22 cellular contexts compared by ENCODE assay signal in the genomic region with DNA sequence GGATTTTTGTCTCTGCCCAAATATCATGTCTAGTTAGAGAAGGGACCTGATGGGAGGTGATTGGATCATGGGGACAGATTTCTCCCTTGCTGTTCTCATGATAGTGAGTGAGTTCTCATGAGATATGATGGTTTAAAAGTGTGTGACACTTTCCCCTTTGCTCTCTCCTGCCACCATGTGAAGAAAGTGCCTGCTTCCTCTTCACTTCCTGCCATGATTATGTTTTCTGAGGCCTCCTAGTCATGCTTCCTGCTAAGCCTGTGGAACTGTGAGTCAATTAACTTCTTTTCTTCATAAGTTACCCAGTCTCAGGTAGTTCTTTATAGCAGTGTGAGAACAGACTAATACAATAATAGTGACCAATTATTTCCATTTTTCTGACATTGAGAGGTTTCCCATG.
DNase-seq lines count a peak whose midpoint lies in the region; ATAC-seq, FAIRE-seq and TF ChIP-seq lines count a peak whose summit lies in the region.
"Had no signal": no experiment of that assay in that cellular context is flagged by ENCODE, and none has a peak within 500 bp of the region (broad histone marks: within the 10 kb centered on the region; RNA-seq: fewer than 3 reads in every experiment).

No MANE protein-coding gene starts in this region.

- DNase-seq in SIG-M5 treated with dmso at 0.1 percent for 504 hours (lab: John Stamatoyannopoulos, UW; ENCODE audit: unreplicated experiment) (peak; percentile 17), SIG-M5 (lab: John Stamatoyannopoulos, UW) (no peak), MV-4-11 (lab: John Stamatoyannopoulos, UW) (peak; percentile 40), RWPE2 (ENCODE audit: low spot score) (no peak), memory B cell (ENCODE audit: low spot score in 2 of 2) (no peak), pons (ENCODE audit: low spot score) (no peak), H54 (ENCODE audit: insufficient read length, low spot score) (no peak), NCI-H82 treated with DMSO at 0.1 percent for 48 hours (lab: John Stamatoyannopoulos, UW; ENCODE audit: unreplicated experiment) (no peak)
- DNase-seq: DMS79 treated with DMSO at 0.1 percent for 48 hours, GOT3, NCI-H1048, NCI-H1436 treated with DMSO at 0.1 percent for 48 hours, NCI-H2081, NCI-H774, OCI-M1 had no signal

- TF ChIP-seq CTCF in RWPE2 (IDR thresholded peaks at IDR 0.05; ENCODE audit: poor library complexity, severe bottlenecking): peak; percentile 6

- no peak overlapping the region for H3K4me3 ChIP-seq in RWPE2 (ENCODE audit: severe bottlenecking)
- H3K4me3 ChIP-seq: BLaER1 treated with 17β-estradiol and CSF1 and Interleukin-3, amounts not matched to agents 10 nM and 100 nM; GM12878 had no signal

- H3K4me1 ChIP-seq in RWPE2 (ENCODE audit: insufficient read depth, poor library complexity, severe bottlenecking): no peaks in the 10 kb centered on the region

- no peaks in the 10 kb centered on the region for H3K36me3 ChIP-seq in RWPE2 (ENCODE audit: low read depth)
- H3K36me3 ChIP-seq: BLaER1 treated with 17β-estradiol and CSF1 and Interleukin-3, amounts not matched to agents 10 nM and 100 nM had no signal

- no peaks in the 10 kb centered on the region for H3K36me3 Mint-ChIP-seq in memory B cell
- H3K36me3 Mint-ChIP-seq: IgD-negative memory B cell had no signal

- no peak overlapping the region for H3K4me3 Mint-ChIP-seq in memory B cell
- H3K4me3 Mint-ChIP-seq: IgD-negative memory B cell had no signal

- peaks cover 11% of the 10 kb centered on the region for H3K4me1 Mint-ChIP-seq in memory B cell

- H3K9me3 ChIP-seq in RWPE2 (ENCODE audit: severe bottlenecking): no peaks in the 10 kb centered on the region
- H3K9me3 ChIP-seq: BLaER1 treated with 17β-estradiol and CSF1 and Interleukin-3, amounts not matched to agents 10 nM and 100 nM had no signal

- H3K27me3 ChIP-seq in RWPE2 (ENCODE audit: insufficient read depth, poor library complexity, severe bottlenecking): no peaks in the 10 kb centered on the region
- H3K27me3 ChIP-seq: BLaER1 treated with 17β-estradiol and CSF1 and Interleukin-3, amounts not matched to agents 10 nM and 100 nM had no signal

- no peak for FAIRE-seq in H54 (lab: Jason Lieb, UNC)
- FAIRE-seq: A204.1, G401.6, GM12878, HTR-8/SVneo had no signal

- ATAC-seq in RWPE2 (ENCODE audit: low read depth) (no peak), memory B cell (ENCODE audit: low read depth) (peak; percentile 32)
- ATAC-seq: GM12878 had no signal

- H3K27me3 Mint-ChIP-seq in memory B cell: peaks cover 4% of the 10 kb centered on the region

- H3K27ac ChIP-seq in RWPE2 (ENCODE audit: poor library complexity, severe bottlenecking): no peak overlapping the region
- H3K27ac ChIP-seq: BLaER1 treated with 17β-estradiol and CSF1 and Interleukin-3, amounts not matched to agents 10 nM and 100 nM; RWPE1 had no signal

- H3K27ac Mint-ChIP-seq in memory B cell: no peak overlapping the region
- H3K27ac Mint-ChIP-seq: IgD-negative memory B cell had no signal

- TF ChIP-seq POLR2A in H54 (IDR thresholded peaks at IDR 0.05; ENCODE audit: low read depth, low read length): no peak

- H3K9me3 Mint-ChIP-seq in memory B cell: no peaks in the 10 kb centered on the region
- H3K9me3 Mint-ChIP-seq: IgD-negative memory B cell had no signal

Comparison
In these comparisons a context has a peak if more than half of its experiments do, and no peak if none do; other contexts are left out.
1. DNase-seq: peak in SIG-M5 treated with dmso at 0.1 percent for 504 hours (single experiment) and MV-4-11 (single experiment); none in SIG-M5 (single experiment), RWPE2 (single experiment), memory B cell (0 of 2), pons (single experiment), H54 (single experiment) and NCI-H82 treated with DMSO at 0.1 percent for 48 hours (single experiment).